Comparison of ENCODE assay signal across 17 cellular contexts in genomic region chr1:204697893-204698292, GRCh38. TPM values are rescaled to one million over a fixed set of nuclear protein-coding genes. Genes with fewer than 3 reads are reported as not detected.
DNase-seq lines count a peak whose midpoint lies in the region; ATAC-seq and TF ChIP-seq lines count a peak whose summit lies in the region.
"Had no signal": no experiment of that assay in that cellular context is flagged by ENCODE, and none has a peak within 500 bp of the region (broad histone marks: within the 10 kb centered on the region; RNA-seq: fewer than 3 reads in every experiment).

No MANE protein-coding gene starts in this region.

- H3K27me3 ChIP-seq in right atrium auricular region (no peaks in the 10 kb centered on the region), right cardiac atrium (ENCODE audit: control insufficient read depth, insufficient read depth) (no peaks in the 10 kb centered on the region), sigmoid colon (no peaks in the 10 kb centered on the region), ovary (no peaks in the 10 kb centered on the region)

- peak overlapping the region in 4 of 5 experiments; percentile 41 to 90 (median 62) for H3K27ac Mint-ChIP-seq in brain
- H3K27ac Mint-ChIP-seq: CD4-positive, alpha-beta memory T cell; HFFc6 had no signal

- H3K4me1 Mint-ChIP-seq in brain = peaks cover 40% of the 10 kb centered on the region

- H3K36me3 Mint-ChIP-seq in brain = no peaks in the 10 kb centered on the region
- H3K36me3 Mint-ChIP-seq: CD4-positive, alpha-beta memory T cell had no signal

- no peak for TF ChIP-seq POLR2A in sigmoid colon (IDR thresholded peaks at IDR 0.05)
- TF ChIP-seq POLR2A in ovary (IDR thresholded peaks at IDR 0.05) = no peak

- H3K4me3 ChIP-seq in right atrium auricular region = no peak overlapping the region
- no peak overlapping the region for H3K4me3 ChIP-seq in right cardiac atrium (ENCODE audit: low read length)
- H3K4me3 ChIP-seq in sigmoid colon = no peak overlapping the region
- H3K4me3 ChIP-seq in ovary = no peak overlapping the region
- H3K4me3 ChIP-seq: A549, PC-9 had no signal

- H3K36me3 ChIP-seq in right atrium auricular region (no peaks in the 10 kb centered on the region), sigmoid colon (no peaks in the 10 kb centered on the region), ovary (no peaks in the 10 kb centered on the region)

- H3K9me3 ChIP-seq in right atrium auricular region (no peaks in the 10 kb centered on the region), right cardiac atrium (ENCODE audit: control insufficient read depth, low read length) (no peaks in the 10 kb centered on the region), sigmoid colon (no peaks in the 10 kb centered on the region), ovary (no peaks in the 10 kb centered on the region)
- H3K9me3 ChIP-seq: A549 had no signal

- intact Hi-C loops in left cardiac atrium (cut with DNase I) = no loop called here
- intact Hi-C loops in right cardiac atrium (cut with DNase I) = no loop called here
- intact Hi-C loops in sigmoid colon (cut with DNase I) = loop anchor here (5.0 kb wide), 1 partner anchor 61 kb away; no protein-coding TSS in a partner anchor
- intact Hi-C loops in ovary (cut with DNase I) = no loop called here

- peak; percentile 53 to 97 for ATAC-seq in left cardiac atrium
- peak; percentile 53 to 54 for ATAC-seq in right cardiac atrium
- ATAC-seq: A549, SK-N-SH treated with all-trans-retinoic acid at 6 μM for 48 hours had no signal

- H3K4me1 ChIP-seq in right atrium auricular region (no peaks in the 10 kb centered on the region), right cardiac atrium (ENCODE audit: control insufficient read depth, insufficient read depth, low read length) (no peaks in the 10 kb centered on the region), sigmoid colon (peaks cover 0 to 13% (median 7%) of the 10 kb centered on the region in 4 donors), ovary (ENCODE audit: insufficient read depth) (no peaks in the 10 kb centered on the region)
- H3K4me1 ChIP-seq: A549 had no signal

- TF ChIP-seq EP300 in sigmoid colon (IDR thresholded peaks at IDR 0.05) (no peak), ovary (IDR thresholded peaks at IDR 0.05) (no peak)

- H3K4me3 Mint-ChIP-seq in brain = peak overlapping the region in 2 of 5 experiments; percentile 17 to 30
- H3K4me3 Mint-ChIP-seq: CD4-positive, alpha-beta memory T cell; HFFc6 had no signal

- no peak for DNase-seq in left cardiac atrium
- DNase-seq in right atrium auricular region (ENCODE audit: low spot score) = no peak
- no peak for DNase-seq in right cardiac atrium
- peak; percentile 83 for DNase-seq in sigmoid colon
- no peak for DNase-seq in H4 (ENCODE audit: low spot score)
- no peak for DNase-seq in ovary
- no peak for DNase-seq in HK-2 (ENCODE audit: unreplicated experiment)
- DNase-seq: CD4-positive, alpha-beta memory T cell; HFFc6; NCI-H1436 treated with DMSO at 0.1 percent for 48 hours; NCI-H226; NCI-H69; PC-9 had no signal

- H3K27ac ChIP-seq in right atrium auricular region = no peak overlapping the region
- H3K27ac ChIP-seq in right cardiac atrium (ENCODE audit: low read length) = no peak overlapping the region
- peak overlapping the region in 2 of 4 donors; percentile 17 to 25 for H3K27ac ChIP-seq in sigmoid colon
- H3K27ac ChIP-seq in ovary = no peak overlapping the region
- H3K27ac ChIP-seq: A549, PC-9 had no signal

- H3K27me3 Mint-ChIP-seq in brain = peaks cover 13% of the 10 kb centered on the region

- WGBS in right cardiac atrium = 62% methylated on average over 5 of the region's 5 CpGs
- 93% methylated on average over 5 of the region's 5 CpGs for WGBS in sigmoid colon, 2 donors
- 69 to 83% (median 73%) methylated on average over 5 of the region's 5 CpGs for WGBS in ovary, 3 donors

- H3K9me3 Mint-ChIP-seq in brain = peaks cover 0 to 2% (median 0%) of the 10 kb centered on the region in 5 experiments
- H3K9me3 Mint-ChIP-seq: CD4-positive, alpha-beta memory T cell; HFFc6 had no signal

- TF ChIP-seq CTCF in right atrium auricular region (IDR thresholded peaks at IDR 0.05) (no peak), brain (conservative IDR thresholded peaks at IDR 0.05) (no peak), sigmoid colon (IDR thresholded peaks at IDR 0.05) (no peak), ovary (IDR thresholded peaks at IDR 0.05) (no peak)

RNA-seq across cellular contexts. Expression of gene LRRN2, which starts 12.4 kb away (rescaled TPM):
- total RNA-seq in left cardiac atrium (1 to 10 TPM; 3.3 to 6.4 TPM), right atrium auricular region (1 to 10 TPM; 6.6 to 8.2 TPM), right cardiac atrium (10 to 100 TPM in 3 of 4 donors, 1 to 10 TPM in 1; 4.8 to 31.6 (median 22.6) TPM), sigmoid colon (10 to 100 TPM in 1 of 4 donors, 1 to 10 TPM in 3; 4.9 to 14.7 (median 6.7) TPM), ovary (1 to 10 TPM in 4 of 7 donors, under 1 TPM in 3; 0.23 to 9.7 (median 3.7) TPM)
- polyA plus RNA-seq in brain (ENCODE audit: insufficient read depth, low read depth, low replicate concordance) (9.2 TPM), right cardiac atrium (20.8 TPM), sigmoid colon (1 to 10 TPM; 2.5 to 3.6 (median 3.5) TPM), ovary (1 to 10 TPM; 2.3 to 6.2 TPM)
- 0.16 and 1.1 TPM in 2 replicates for total RNA-seq in H4 (2014; rRNA removed; shearing (Covaris generic))
- total RNA-seq: CD4-positive, alpha-beta memory T cell; HFFc6; LHCN-M2 had no signal
- polyA plus RNA-seq: CD4-positive, alpha-beta memory T cell had no signal
